ENCODE assay signal across 8 cellular contexts in genomic region chr3:184712579-184713355, GRCh38. TPM values are rescaled to one million over a fixed set of nuclear protein-coding genes. Genes with fewer than 3 reads are reported as not detected.
DNase-seq lines count a peak whose midpoint lies in the region; ATAC-seq and TF ChIP-seq lines count a peak whose summit lies in the region.

No MANE protein-coding gene starts in this region.

- H3K36me3 Mint-ChIP-seq in T-cell: peaks cover 8% of the 10 kb centered on the region

- H3K4me1 ChIP-seq in HEK293 (ENCODE audit: control insufficient read depth, insufficient read depth, low read length) (peaks cover 9% of the 10 kb centered on the region), foreskin keratinocyte (peaks cover 19% of the 10 kb centered on the region), skeletal muscle tissue (ENCODE audit: control insufficient read depth in 3 of 3, insufficient read depth in 3 of 3, low read length in 3 of 3) (peaks cover 12 to 41% (median 26%) of the 10 kb centered on the region in 3 donors)

- peak overlapping the region; percentile 98 for H3K4me3 ChIP-seq in HEK293 (ENCODE audit: low read depth, low read length)
- H3K4me3 ChIP-seq in skeletal muscle tissue (ENCODE audit: low read length in 3 of 3): peak overlapping the region; percentile 84 to 89 (median 86)

- H3K27me3 Mint-ChIP-seq in T-cell: no peaks in the 10 kb centered on the region

- H3K27me3 ChIP-seq in foreskin keratinocyte (no peaks in the 10 kb centered on the region), skeletal muscle tissue (ENCODE audit: control insufficient read depth in 3 of 3, insufficient read depth in 3 of 3, low read length in 3 of 3) (no peaks in the 10 kb centered on the region)

- H3K9me3 ChIP-seq in HEK293 (ENCODE audit: control insufficient read depth, insufficient read depth, low read depth, low read length) (no peaks in the 10 kb centered on the region), skeletal muscle tissue (ENCODE audit: control insufficient read depth in 3 of 3, low read length in 3 of 3) (no peaks in the 10 kb centered on the region)

- H3K27ac ChIP-seq in HEK293 (ENCODE audit: extremely low read depth, low read depth, low read length): no peak overlapping the region
- peak overlapping the region; percentile 69 for H3K27ac ChIP-seq in foreskin keratinocyte
- peak overlapping the region; percentile 79 for H3K27ac ChIP-seq in skeletal muscle tissue (ENCODE audit: low read depth, low read length)

- ATAC-seq in T-cell (replicated peaks in 1 of 4) (peak in 1 of 4 experiments; percentile 7), foreskin keratinocyte (peak; percentile 43), HG03520 (IDR thresholded peaks at IDR 0.05; ENCODE audit: unreplicated experiment) (no peak)

- H3K4me1 Mint-ChIP-seq in T-cell: peaks cover 30 to 33% (median 31%) of the 10 kb centered on the region in 3 donors

- H3K27ac Mint-ChIP-seq in T-cell: peak overlapping the region; percentile 83 to 88

- no peaks in the 10 kb centered on the region for H3K9me3 Mint-ChIP-seq in T-cell

- H3K36me3 ChIP-seq in HEK293 (ENCODE audit: control insufficient read depth in 2 of 2, insufficient read depth in 1 of 2, low read length in 2 of 2): peaks cover 5 to 23% of the 10 kb centered on the region in 2 experiments; a peak in 2 of 3 replicates
- peaks cover 0 to 3% (median 0%) of the 10 kb centered on the region in 3 donors for H3K36me3 ChIP-seq in skeletal muscle tissue (ENCODE audit: control insufficient read depth in 3 of 3, insufficient read depth in 3 of 3, low read length in 3 of 3)

- TF ChIP-seq CTCF in HEK293 (tag by site-specific recombination; IDR thresholded peaks at IDR 0.05) (no peak), foreskin keratinocyte (conservative IDR thresholded peaks at IDR 0.05) (no peak)

- POLR2A ChIA-PET in HEK293 (lab: Yijun Ruan, JAX): interaction anchor here (1.7 kb wide), 1 partner anchor 151 kb away, joined by 6 read pairs; the partner anchor contains the start of gene EPHB3
- POLR2A ChIA-PET in T-cell (lab: Charles Lee): interaction anchor here in 1 of 2 donors (0.6 kb wide), 1 partner anchor 102 kb away, joined by 3 read pairs; no protein-coding TSS in a partner anchor

- peak overlapping the region; percentile 78 to 91 (median 85) for H3K4me3 Mint-ChIP-seq in T-cell

- DNase-seq in T-cell (no peak), foreskin keratinocyte (peak in 1 of 2 donors; percentile 17), cerebellar nuclear complex (lab: John Stamatoyannopoulos, UW) (no peak), COR-L47 (lab: John Stamatoyannopoulos, UW) (no peak)
- no peak for DNase-seq in effector CD8-positive, alpha-beta T cell (lab: John Stamatoyannopoulos, UW)

- CTCF ChIA-PET in HEK293 (lab: Yijun Ruan, JAX): interaction anchor here (1.0 to 1.2 kb wide), 2 partner anchors 50 to 151 kb away, joined by 5 read pairs; partner anchors contain the start of gene EPHB3
- CTCF ChIA-PET in T-cell (lab: Charles Lee): interaction anchor here in 1 of 2 donors (1.1 kb wide), 1 partner anchor 152 kb away, joined by 4 read pairs; the partner anchor contains the start of gene EPHB3

- H3K9ac ChIP-seq in skeletal muscle tissue (ENCODE audit: low read depth in 1 of 3, low read length in 3 of 3): peak overlapping the region in 1 of 3 donors; percentile 93

TF ChIP-seq in HEK293, 187 proteins besides CTCF, POLR2A, EP300 and RAD21:
- TF ChIP-seq MZF1 (tag by site-specific recombination; IDR thresholded peaks at IDR 0.05; ENCODE audit: borderline replicate concordance) (no peak), ZFP41 (tag by site-specific recombination; IDR thresholded peaks at IDR 0.05; ENCODE audit: borderline replicate concordance) (no peak), HOXA7 (CRISPR knock-in tag; IDR thresholded peaks at IDR 0.05; ENCODE audit: borderline replicate concordance) (no peak), ZNF837 (tag by site-specific recombination; IDR thresholded peaks at IDR 0.05) (no peak), ZNF362 (tag by site-specific recombination; IDR thresholded peaks at IDR 0.05) (peak; percentile 33; the same call in 1 of the 2 replicates), ZNF366 (tag by site-specific recombination; conservative IDR thresholded peaks at IDR 0.05) (peak; percentile 79), ZNF335 (tag by site-specific recombination; conservative IDR thresholded peaks at IDR 0.05) (peak; percentile 73), ZNF624 (tag by site-specific recombination; IDR thresholded peaks at IDR 0.05) (no peak), ZNF501 (tag by site-specific recombination; IDR thresholded peaks at IDR 0.05) (no peak)

RNA-seq across cellular contexts. Expression of gene MAGEF1, which starts 0.9 kb away (rescaled TPM):
- 10 to 100 TPM in 4 of 5 donors, 1 to 10 TPM in 1; 8.6 to 17.7 (median 16.1) TPM for total RNA-seq in T-cell
- 18.4 and 19.1 TPM in 2 replicates for total RNA-seq in foreskin keratinocyte
- 17.0 and 19.1 TPM in 2 replicates for polyA plus RNA-seq in foreskin keratinocyte
- total RNA-seq in skeletal muscle tissue: 36.0 TPM
